ENCODE assay signal across 13 cellular contexts in genomic region chr20:41176711-41177552, GRCh38. TPM values are rescaled to one million over a fixed set of nuclear protein-coding genes. Genes with fewer than 3 reads are reported as not detected.
DNase-seq lines count a peak whose midpoint lies in the region; ATAC-seq and TF ChIP-seq lines count a peak whose summit lies in the region.
"Had no signal": no experiment of that assay in that cellular context is flagged by ENCODE, and none has a peak within 500 bp of the region (broad histone marks: within the 10 kb centered on the region; RNA-seq: fewer than 3 reads in every experiment).

No MANE protein-coding gene starts in this region.

- peak; percentile 2 for DNase-seq in H7
- peak; percentile 20 for DNase-seq in activated CD8-positive, alpha-beta T cell treated with anti-CD3 and anti-CD28 coated beads, Interleukin-2, amount 10 ng/mL, durations not matched to agents 7 days and 5 days
- DNase-seq in left ventricle myocardium inferior = no peak
- peak; percentile 18 for DNase-seq in stimulated activated CD8-positive, alpha-beta memory T cell treated with anti-CD3 and anti-CD28 coated beads, Interleukin-4, amount 100 ng/mL, for 48 hours
- no peak for DNase-seq in activated T-helper 1 cell treated with anti-CD3 and anti-CD28 coated beads, Interleukin-12 subunit alpha, Interleukin-12 subunit beta, Interleukin-2, Interleukin-4 antibody, amounts not matched to agents 30 ng/mL and 10 ng/mL and 1 ng/mL, durations not matched to agents 14 hours and 24 hours and 36 hours (ENCODE audit: low spot score)
- no peak for DNase-seq in amygdala (lab: John Stamatoyannopoulos, UW)
- DNase-seq: activated CD4-positive, alpha-beta T cell treated with anti-CD3 and anti-CD28 coated beads for 4 hours; NCI-H2029 treated with DMSO at 0.1 percent for 48 hours; stimulated activated CD4-positive, alpha-beta T cell treated with anti-CD3 and anti-CD28 coated beads, Interleukin-4, amount 100 ng/mL, for 4 hours had no signal

- H3K4me3 ChIP-seq in H7 (ENCODE audit: insufficient read depth, low read depth, low read length) (no peak overlapping the region), left ventricle myocardium inferior (no peak overlapping the region)
- H3K4me3 ChIP-seq: HAP-1 had no signal

- peaks cover 44% of the 10 kb centered on the region for H3K4me1 Mint-ChIP-seq in activated CD8-positive, alpha-beta T cell treated with anti-CD3 and anti-CD28 coated beads, Interleukin-2, amount 10 ng/mL, durations not matched to agents 7 days and 5 days (ENCODE audit: low read depth)
- peaks cover 3% of the 10 kb centered on the region for H3K4me1 Mint-ChIP-seq in activated T-helper 1 cell treated with anti-CD3 and anti-CD28 coated beads, Interleukin-12 subunit alpha, Interleukin-12 subunit beta, Interleukin-2, Interleukin-4 antibody, amounts not matched to agents 30 ng/mL and 10 ng/mL and 1 ng/mL, durations not matched to agents 14 hours and 24 hours and 36 hours (ENCODE audit: low read depth)

- H3K27me3 Mint-ChIP-seq in activated CD8-positive, alpha-beta T cell treated with anti-CD3 and anti-CD28 coated beads, Interleukin-2, amount 10 ng/mL, durations not matched to agents 7 days and 5 days (ENCODE audit: low read depth) = no peaks in the 10 kb centered on the region
- H3K27me3 Mint-ChIP-seq in activated T-helper 1 cell treated with anti-CD3 and anti-CD28 coated beads, Interleukin-12 subunit alpha, Interleukin-12 subunit beta, Interleukin-2, Interleukin-4 antibody, amounts not matched to agents 30 ng/mL and 10 ng/mL and 1 ng/mL, durations not matched to agents 14 hours and 24 hours and 36 hours (ENCODE audit: insufficient read depth) = no peaks in the 10 kb centered on the region

- no peaks in the 10 kb centered on the region for H3K9me3 ChIP-seq in left ventricle myocardium inferior (replicated peaks)
- H3K9me3 ChIP-seq: HAP-1 had no signal

- peaks cover 91% of the 10 kb centered on the region for H3K4me1 ChIP-seq in left ventricle myocardium inferior

- H3K36me3 ChIP-seq in H7 (replicated peaks; ENCODE audit: control insufficient read depth, insufficient read depth, low read length) (peaks cover 37% of the 10 kb centered on the region), left ventricle myocardium inferior (peaks cover 24% of the 10 kb centered on the region)

- H3K27ac ChIP-seq in left ventricle myocardium inferior (replicated peaks) = peak overlapping the region; percentile 89

- H3K4me3 Mint-ChIP-seq in activated CD8-positive, alpha-beta T cell treated with anti-CD3 and anti-CD28 coated beads, Interleukin-2, amount 10 ng/mL, durations not matched to agents 7 days and 5 days = no peak overlapping the region
- H3K4me3 Mint-ChIP-seq in activated T-helper 1 cell treated with anti-CD3 and anti-CD28 coated beads, Interleukin-12 subunit alpha, Interleukin-12 subunit beta, Interleukin-2, Interleukin-4 antibody, amounts not matched to agents 30 ng/mL and 10 ng/mL and 1 ng/mL, durations not matched to agents 14 hours and 24 hours and 36 hours = no peak overlapping the region
- H3K4me3 Mint-ChIP-seq: nephron had no signal

- CTCF ChIA-PET in activated CD8-positive, alpha-beta T cell treated with anti-CD3 and anti-CD28 coated beads, Interleukin-2, amount 10 ng/mL, durations not matched to agents 7 days and 5 days (lab: Charles Lee) = interaction anchor here (1.2 to 1.7 kb wide), 2 partner anchors 42 to 163 kb away, joined by 4 to 5 read pairs; no protein-coding TSS in a partner anchor

- no peak for ATAC-seq in activated CD8-positive, alpha-beta T cell treated with anti-CD3 and anti-CD28 coated beads, Interleukin-2, amount 10 ng/mL, durations not matched to agents 7 days and 5 days
- ATAC-seq in GM21786 (IDR thresholded peaks at IDR 0.05; ENCODE audit: unreplicated experiment) = no peak
- ATAC-seq in HG03442 (IDR thresholded peaks at IDR 0.05; ENCODE audit: unreplicated experiment) = no peak

- no peaks in the 10 kb centered on the region for H3K27me3 ChIP-seq in H7 (ENCODE audit: control insufficient read depth, insufficient read depth, low read length)
- no peaks in the 10 kb centered on the region for H3K27me3 ChIP-seq in left ventricle myocardium inferior (ENCODE audit: low read depth)

- H3K27ac Mint-ChIP-seq in activated CD8-positive, alpha-beta T cell treated with anti-CD3 and anti-CD28 coated beads, Interleukin-2, amount 10 ng/mL, durations not matched to agents 7 days and 5 days = peak overlapping the region; percentile 55
- H3K27ac Mint-ChIP-seq in activated T-helper 1 cell treated with anti-CD3 and anti-CD28 coated beads, Interleukin-12 subunit alpha, Interleukin-12 subunit beta, Interleukin-2, Interleukin-4 antibody, amounts not matched to agents 30 ng/mL and 10 ng/mL and 1 ng/mL, durations not matched to agents 14 hours and 24 hours and 36 hours = no peak overlapping the region

- intact Hi-C loops in left ventricle myocardium inferior (cut with micrococcal nuclease) = loop anchor here (5.0 kb wide), 1 partner anchor 55 kb away; no protein-coding TSS in a partner anchor
- intact Hi-C loops in activated T-helper 1 cell treated with anti-CD3 and anti-CD28 coated beads, Interleukin-12 subunit alpha, Interleukin-12 subunit beta, Interleukin-2, Interleukin-4 antibody, amounts not matched to agents 30 ng/mL and 10 ng/mL and 1 ng/mL, durations not matched to agents 14 hours and 24 hours and 36 hours (cut with micrococcal nuclease) = no loop called here

- POLR2A ChIA-PET in activated CD8-positive, alpha-beta T cell treated with anti-CD3 and anti-CD28 coated beads, Interleukin-2, amount 10 ng/mL, durations not matched to agents 7 days and 5 days (lab: Charles Lee) = interaction anchor here (1.8 kb wide), 1 partner anchor 10 kb away, joined by 5 read pairs; no protein-coding TSS in a partner anchor

- no peak for TF ChIP-seq CTCF in left ventricle myocardium inferior (IDR thresholded peaks at IDR 0.05; ENCODE audit: borderline replicate concordance)

- no peaks in the 10 kb centered on the region for H3K9me3 Mint-ChIP-seq in activated CD8-positive, alpha-beta T cell treated with anti-CD3 and anti-CD28 coated beads, Interleukin-2, amount 10 ng/mL, durations not matched to agents 7 days and 5 days (ENCODE audit: insufficient read depth)
- H3K9me3 Mint-ChIP-seq in activated T-helper 1 cell treated with anti-CD3 and anti-CD28 coated beads, Interleukin-12 subunit alpha, Interleukin-12 subunit beta, Interleukin-2, Interleukin-4 antibody, amounts not matched to agents 30 ng/mL and 10 ng/mL and 1 ng/mL, durations not matched to agents 14 hours and 24 hours and 36 hours = no peaks in the 10 kb centered on the region
- H3K9me3 Mint-ChIP-seq: nephron had no signal

- H3K36me3 Mint-ChIP-seq in activated CD8-positive, alpha-beta T cell treated with anti-CD3 and anti-CD28 coated beads, Interleukin-2, amount 10 ng/mL, durations not matched to agents 7 days and 5 days (ENCODE audit: low read depth) = peaks cover 73% of the 10 kb centered on the region
- peaks cover 37% of the 10 kb centered on the region for H3K36me3 Mint-ChIP-seq in activated T-helper 1 cell treated with anti-CD3 and anti-CD28 coated beads, Interleukin-12 subunit alpha, Interleukin-12 subunit beta, Interleukin-2, Interleukin-4 antibody, amounts not matched to agents 30 ng/mL and 10 ng/mL and 1 ng/mL, durations not matched to agents 14 hours and 24 hours and 36 hours (ENCODE audit: low read depth)

RNA-seq across cellular contexts. Expression of gene PLCG1, which starts 39.6 kb away (rescaled TPM):
- 132 and 194 TPM in 2 replicates for total RNA-seq in H7 (2014; rRNA removed; shearing (Covaris generic))
- 100 to 1,000 TPM; 395 to 406 TPM for total RNA-seq in activated CD8-positive, alpha-beta T cell treated with anti-CD3 and anti-CD28 coated beads, Interleukin-2, amount 10 ng/mL, durations not matched to agents 7 days and 5 days
- total RNA-seq in left ventricle myocardium inferior = 46.1 TPM
- total RNA-seq in activated T-helper 1 cell treated with anti-CD3 and anti-CD28 coated beads, Interleukin-12 subunit alpha, Interleukin-12 subunit beta, Interleukin-2, Interleukin-4 antibody, amounts not matched to agents 30 ng/mL and 10 ng/mL and 1 ng/mL, durations not matched to agents 14 hours and 24 hours and 36 hours = 203 and 205 TPM in 2 replicates

Comparison
In these comparisons a context has a peak if more than half of its experiments do, and no peak if none do; other contexts are left out.
1. DNase-seq: peak in H7 (single experiment), activated CD8-positive, alpha-beta T cell treated with anti-CD3 and anti-CD28 coated beads, Interleukin-2, amount 10 ng/mL, durations not matched to agents 7 days and 5 days (single experiment) and stimulated activated CD8-positive, alpha-beta memory T cell treated with anti-CD3 and anti-CD28 coated beads, Interleukin-4, amount 100 ng/mL, for 48 hours (single experiment); none in left ventricle myocardium inferior (single experiment), activated T-helper 1 cell treated with anti-CD3 and anti-CD28 coated beads, Interleukin-12 subunit alpha, Interleukin-12 subunit beta, Interleukin-2, Interleukin-4 antibody, amounts not matched to agents 30 ng/mL and 10 ng/mL and 1 ng/mL, durations not matched to agents 14 hours and 24 hours and 36 hours (single experiment) and amygdala (0 of 56).